Comparison of ENCODE assay signal across 28 cellular contexts in genomic region chr14:81811705-81812269, GRCh38.
"Had no signal": no experiment of that assay in that cellular context is flagged by ENCODE, and none has a peak within 500 bp of the region (broad histone marks: within the 10 kb centered on the region; RNA-seq: fewer than 3 reads in every experiment).

No MANE protein-coding gene starts in this region.

- H3K27me3 ChIP-seq: neural progenitor cell, neutrophil, ovary, right atrium auricular region, right lobe of liver, stomach, testis, thyroid gland, transverse colon, upper lobe of left lung, vagina had no signal

- H3K36me3 ChIP-seq: left ventricle myocardium inferior, neural progenitor cell, neutrophil, ovary, right atrium auricular region, right lobe of liver, stomach, thyroid gland, transverse colon, upper lobe of left lung, vagina had no signal

- H3K4me1 ChIP-seq: left ventricle myocardium inferior, right atrium auricular region, right lobe of liver, stomach, testis, thyroid gland, transverse colon, upper lobe of left lung, vagina had no signal

- H3K4me3 ChIP-seq: left ventricle myocardium inferior, lung, neural progenitor cell, ovary, right atrium auricular region, right lobe of liver, stomach, testis, thyroid gland, transverse colon, upper lobe of left lung, vagina had no signal

- H2AFZ ChIP-seq: neural progenitor cell had no signal

- H3K36me3 Mint-ChIP-seq: mesothelial cell of epicardium; naive B cell; natural killer cell; neural progenitor cell; stimulated activated naive B cell treated with anti-CD40 and anti-IgM and Interleukin-4, amounts not matched to agents 10 μg/mL and 1 μg/mL and 100 μg/mL, for 72 hours had no signal

- H3K27ac ChIP-seq: left ventricle myocardium inferior, neural progenitor cell, neutrophil, ovary, right atrium auricular region, right lobe of liver, stomach, testis, thyroid gland, transverse colon, upper lobe of left lung, vagina had no signal

- H3K27me3 Mint-ChIP-seq: naive B cell; stimulated activated naive B cell treated with anti-CD40 and anti-IgM and Interleukin-4, amounts not matched to agents 10 μg/mL and 1 μg/mL and 100 μg/mL, for 72 hours had no signal

- H3K4me1 Mint-ChIP-seq: naive B cell; natural killer cell; neural progenitor cell; stimulated activated naive B cell treated with anti-CD40 and anti-IgM and Interleukin-4, amounts not matched to agents 10 μg/mL and 1 μg/mL and 100 μg/mL, for 72 hours had no signal

- H3K9me3 ChIP-seq: left ventricle myocardium inferior, neutrophil, ovary, right atrium auricular region, right lobe of liver, stomach, testis, thyroid gland, transverse colon, upper lobe of left lung, vagina had no signal

- DNase-seq: hypothalamus; islet precursor cell; left ventricle myocardium inferior; mesendoderm; naive B cell; natural killer cell; nephron progenitor cell; occipital lobe; ovary; right lobe of liver; stimulated activated CD4-positive, alpha-beta T cell treated with anti-CD3 and anti-CD28 coated beads, Interleukin-12 subunit alpha, Interleukin-12 subunit beta, amount 100 ng/mL, for 4 hours; stimulated activated CD4-positive, alpha-beta T cell treated with anti-CD3 and anti-CD28 coated beads, Interleukin-15, amount 100 ng/mL, for 24 hours; stimulated activated CD4-positive, alpha-beta T cell treated with anti-CD3 and anti-CD28 coated beads, Interleukin-2, amount 100 ng/mL, for 24 hours; stimulated activated CD4-positive, alpha-beta T cell treated with anti-CD3 and anti-CD28 coated beads, Interleukin-4, amount 100 ng/mL, for 1 hour; stimulated activated naive B cell treated with anti-CD40 and anti-IgM and Interleukin-4, amounts not matched to agents 10 μg/mL and 1 μg/mL and 100 μg/mL, for 72 hours; stimulated activated naive CD8-positive, alpha-beta T cell treated with anti-CD3 and anti-CD28 coated beads, Interleukin-15, Interleukin-2, amounts not matched to agents 100 U/mL and 50 U/mL, for 24 hours; stomach; testis; thyroid gland; transverse colon; upper lobe of left lung had no signal

- H3K27ac Mint-ChIP-seq: mesothelial cell of epicardium; naive B cell; natural killer cell; nephron progenitor cell; neural progenitor cell; progenitor cell of endocrine pancreas; stimulated activated naive B cell treated with anti-CD40 and anti-IgM and Interleukin-4, amounts not matched to agents 10 μg/mL and 1 μg/mL and 100 μg/mL, for 72 hours had no signal

- H3K4me3 Mint-ChIP-seq: mesothelial cell of epicardium; naive B cell; natural killer cell; nephron progenitor cell; neural progenitor cell; stimulated activated naive B cell treated with anti-CD40 and anti-IgM and Interleukin-4, amounts not matched to agents 10 μg/mL and 1 μg/mL and 100 μg/mL, for 72 hours had no signal

- H3K9ac ChIP-seq: neural progenitor cell had no signal

- H3K4me2 ChIP-seq: neural progenitor cell had no signal

- ATAC-seq: natural killer cell; right lobe of liver; stimulated activated naive B cell treated with anti-CD40 and anti-IgM and Interleukin-4, amounts not matched to agents 10 μg/mL and 1 μg/mL and 100 μg/mL, for 72 hours; stimulated activated naive CD8-positive, alpha-beta T cell treated with anti-CD3 and anti-CD28 coated beads, Interleukin-15, Interleukin-2, amounts not matched to agents 100 U/mL and 50 U/mL, for 24 hours had no signal

- H3K9me3 Mint-ChIP-seq: neural progenitor cell had no signal
